Comparison of ENCODE assay signal across 7 cellular contexts in genomic region chr6:84271086-84271716, GRCh38.
"Had no signal": no experiment of that assay in that cellular context is flagged by ENCODE, and none has a peak within 500 bp of the region (broad histone marks: within the 10 kb centered on the region; RNA-seq: fewer than 3 reads in every experiment).

No MANE protein-coding gene starts in this region.

- FAIRE-seq: H1, H54, HTR-8/SVneo had no signal

- H3K4me3 ChIP-seq: GM23338 had no signal

- DNase-seq: H9, HCEC 1CT, KG1 had no signal

- H2AFZ ChIP-seq: GM23338 had no signal

- ATAC-seq: GM23338 had no signal

- H3K4me2 ChIP-seq: GM23338 had no signal
